In genomic region chr21:43302769-43303168, GRCh38 we compare ENCODE assay signal across 1 cellular context.
TF ChIP-seq lines count a peak whose summit lies in the region.

No MANE protein-coding gene starts in this region.

TF ChIP-seq in GM23338, 12 proteins besides CTCF, POLR2A, EP300 and RAD21 (continued from another document):
- TF ChIP-seq ZNF462 (CRISPR knock-in tag; IDR thresholded peaks at IDR 0.05) = no peak
- TF ChIP-seq ZNF114 (CRISPR knock-in tag; IDR thresholded peaks at IDR 0.05) = no peak
- no peak for TF ChIP-seq ETS1 (IDR thresholded peaks at IDR 0.05)
- no peak for TF ChIP-seq STAT1 (IDR thresholded peaks at IDR 0.05; ENCODE audit: unreplicated experiment)
- no peak for TF ChIP-seq EZH2phosphoT487 (IDR thresholded peaks at IDR 0.05; ENCODE audit: unreplicated experiment)
- no peak for TF ChIP-seq CREB1 (CRISPR knock-in tag; IDR thresholded peaks at IDR 0.05; ENCODE audit: low read depth)
- TF ChIP-seq JUNB (IDR thresholded peaks at IDR 0.05; ENCODE audit: unreplicated experiment) = no peak
- TF ChIP-seq EZH2 (IDR thresholded peaks at IDR 0.05; ENCODE audit: low read depth, unreplicated experiment) = no peak
- no peak for TF ChIP-seq ZNF331 (CRISPR knock-in tag; IDR thresholded peaks at IDR 0.05; ENCODE audit: low read depth)
